1 cellular context compared by ENCODE assay signal in the genomic region with DNA sequence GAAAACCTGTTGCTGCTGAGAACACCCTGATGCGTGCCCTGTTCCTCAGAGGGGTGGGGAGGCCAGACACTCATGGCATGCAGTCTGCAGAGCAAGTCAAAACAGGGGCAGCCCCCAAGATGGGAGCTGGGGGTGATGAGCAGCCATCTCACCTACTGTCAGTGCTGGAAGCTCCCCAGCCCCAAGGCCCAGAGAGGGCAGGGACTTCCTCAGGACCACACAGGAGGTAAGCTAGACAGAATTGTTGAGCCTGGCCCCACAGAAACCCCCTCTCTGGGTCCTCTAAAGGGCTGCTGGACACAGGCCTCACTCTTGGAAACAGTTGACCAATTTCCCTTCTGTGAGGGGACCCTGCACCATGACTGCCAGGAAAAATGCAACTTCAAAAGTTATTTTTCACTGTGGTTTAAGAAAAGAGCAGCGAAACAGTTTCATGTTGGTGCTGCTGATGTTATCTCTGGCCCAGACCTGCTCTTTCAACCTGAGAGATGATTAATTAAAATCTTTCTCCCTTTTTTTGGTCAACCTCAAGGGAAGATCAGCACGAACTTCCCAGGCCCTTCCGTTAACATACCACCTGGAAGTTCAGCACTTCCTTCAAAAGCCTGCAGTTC.
TF ChIP-seq lines count a peak whose summit lies in the region.

No MANE protein-coding gene starts in this region.

TF ChIP-seq in GM12891, 5 proteins besides CTCF, POLR2A, EP300 and RAD21:
- no peak for TF ChIP-seq PAX5 (IDR thresholded peaks at IDR 0.05; ENCODE audit: insufficient read depth, low read length, severe bottlenecking)
- TF ChIP-seq SPI1 (IDR thresholded peaks at IDR 0.05; ENCODE audit: low read depth, low read length) = 0 out of 2 replicates have a peak, but pooled peaks have one; percentile 14
- no peak for TF ChIP-seq POU2F2 (IDR thresholded peaks at IDR 0.05; ENCODE audit: low read depth, low read length)
